ENCODE assay signal across 9 cellular contexts in the genomic region with DNA sequence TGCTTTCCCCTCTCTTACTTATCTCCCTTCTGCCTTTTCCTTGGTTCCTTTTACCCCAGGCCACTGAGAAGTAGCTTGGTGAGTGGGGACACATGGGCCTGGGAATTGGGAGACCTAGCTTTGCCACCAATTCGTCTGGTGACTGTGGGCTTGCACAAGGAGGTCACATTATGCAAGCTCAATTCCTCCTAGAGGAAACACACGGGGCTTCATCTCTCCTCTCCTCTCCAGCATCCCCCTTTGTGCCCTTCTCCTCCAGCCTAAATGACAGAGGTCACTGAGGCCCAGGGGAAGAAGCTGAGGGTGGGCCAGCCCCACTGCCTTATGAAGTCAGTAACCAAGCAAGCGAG. TPM values are rescaled to one million over a fixed set of nuclear protein-coding genes. Genes with fewer than 3 reads are reported as not detected.
DNase-seq lines count a peak whose midpoint lies in the region; ATAC-seq and TF ChIP-seq lines count a peak whose summit lies in the region.
"Had no signal": no experiment of that assay in that cellular context is flagged by ENCODE, and none has a peak within 500 bp of the region (broad histone marks: within the 10 kb centered on the region; RNA-seq: fewer than 3 reads in every experiment).

No MANE protein-coding gene starts in this region.

- H4K20me1 ChIP-seq in PC-9 (ENCODE audit: insufficient read depth), result peaks cover 48% of the 10 kb centered on the region

- peak overlapping the region; percentile 94 for H3K4me2 ChIP-seq in PC-9

- H3K9me2 ChIP-seq in PC-9 (ENCODE audit: insufficient read depth), result no peaks in the 10 kb centered on the region

- peaks cover 4% of the 10 kb centered on the region in 2 donors for H3K27me3 Mint-ChIP-seq in CD4-positive, alpha-beta memory T cell

- no peak for DNase-seq in CD4-positive, alpha-beta memory T cell
- no peak for DNase-seq in PC-9
- no peak for DNase-seq in effector memory CD4-positive, alpha-beta T cell
- no peak for DNase-seq in skeletal muscle cell (ENCODE audit: low read depth)
- DNase-seq in SHP77 (lab: John Stamatoyannopoulos, UW), result no peak
- DNase-seq in HAP-1 (ENCODE audit: low spot score in 2 of 2), result no peak
- no peak for DNase-seq in hippocampal formation (lab: John Stamatoyannopoulos, UW)

- H2AFZ ChIP-seq in PC-9, result no peak overlapping the region

- no peak for ATAC-seq in GM19397 (IDR thresholded peaks at IDR 0.05; ENCODE audit: unreplicated experiment)

- H3K36me3 Mint-ChIP-seq in CD4-positive, alpha-beta memory T cell, result peaks cover 0 to 12% of the 10 kb centered on the region in 2 donors

- CTCF ChIA-PET in CD4-positive, alpha-beta memory T cell (lab: Charles Lee; ENCODE audit: partially characterized antibody), result interaction anchor here (0.8 to 24.8 kb wide), 7 partner anchors 10 to 103 kb away, joined by 3 to 1065 read pairs (median 4); partner anchors contain the start of genes POLD4 and RAD9A
- CTCF ChIA-PET in PC-9 (lab: Charles Lee), result interaction anchor here (1.0 to 2.5 kb wide), 5 partner anchors 9 to 20 kb away, joined by 4 to 12 read pairs (median 9); no protein-coding TSS in a partner anchor

- H3K27me3 ChIP-seq in CD4-positive, alpha-beta memory T cell (ENCODE audit: insufficient read depth, low read length), result no peaks in the 10 kb centered on the region
- H3K27me3 ChIP-seq in PC-9 (ENCODE audit: insufficient read depth, low read depth), result no peaks in the 10 kb centered on the region
- no peaks in the 10 kb centered on the region for H3K27me3 ChIP-seq in effector memory CD4-positive, alpha-beta T cell (replicated peaks; ENCODE audit: control insufficient read depth, insufficient read depth, low read length, poor library complexity, severe bottlenecking)
- H3K27me3 ChIP-seq in HAP-1 (ENCODE audit: low read depth), result no peaks in the 10 kb centered on the region; the same call in 1 of the 2 replicates

- no peak for TF ChIP-seq CTCF in PC-9 (conservative IDR thresholded peaks at IDR 0.05)

- H3K9me3 Mint-ChIP-seq in CD4-positive, alpha-beta memory T cell, result peaks cover 0 to 2% (median 0%) of the 10 kb centered on the region in 8 donors

- H3K27ac Mint-ChIP-seq in CD4-positive, alpha-beta memory T cell, result peak overlapping the region; percentile 89 to 94 (median 92)

- peaks cover 36% of the 10 kb centered on the region for H3F3A ChIP-seq in PC-9 (ENCODE audit: insufficient read depth, low read depth)

- peaks cover 67% of the 10 kb centered on the region for H3K4me1 ChIP-seq in CD4-positive, alpha-beta memory T cell (ENCODE audit: insufficient read depth, low read length)
- H3K4me1 ChIP-seq in PC-9 (replicated peaks; ENCODE audit: insufficient read depth) (peaks cover 30% of the 10 kb centered on the region), HAP-1 (peaks cover 8% of the 10 kb centered on the region)
- peaks cover 58% of the 10 kb centered on the region for H3K4me1 ChIP-seq in effector memory CD4-positive, alpha-beta T cell (ENCODE audit: control insufficient read depth, insufficient read depth, low read length, poor library complexity, severe bottlenecking)

- intact Hi-C loops in CD4-positive, alpha-beta memory T cell (cut with micrococcal nuclease), result loop anchor here (5.0 kb wide), 1 partner anchor 104 kb away; the partner anchor contains the start of gene GRK2
- intact Hi-C loops in PC-9 (cut with micrococcal nuclease; ENCODE audit: unreplicated experiment), result loop anchor here (5.0 to 10.0 kb wide), 3 partner anchors 126 to 526 kb away; partner anchors contain the start of genes CDK2AP2, PITPNM1 and RCE1

- peak overlapping the region; percentile 84 to 97 (median 90) for H3K4me3 Mint-ChIP-seq in CD4-positive, alpha-beta memory T cell

- H3K4me1 Mint-ChIP-seq in CD4-positive, alpha-beta memory T cell, result peaks cover 47 to 77% (median 59%) of the 10 kb centered on the region in 4 donors

- in situ Hi-C loops in HAP-1 (cut with MboI; ENCODE audit: low sequenced_read_pairs), result no loop called here

- BruUV-seq in PC-9 (replicated peaks; lab: Mats Ljungman, UMichigan), result no TSS peak

- POLR2A ChIA-PET in CD4-positive, alpha-beta memory T cell (lab: Charles Lee; ENCODE audit: partially characterized antibody), result interaction anchor here (0.9 to 19.7 kb wide), 8 partner anchors 8 to 112 kb away, joined by 3 to 449 read pairs (median 5); partner anchors contain the start of genes AIP, POLD4, PPP1CA and RAD9A
- POLR2A ChIA-PET in PC-9 (lab: Charles Lee; ENCODE audit: unreplicated experiment), result interaction anchor here (0.7 to 0.9 kb wide), 2 partner anchors 17 to 31 kb away, joined by 5 to 6 read pairs; no protein-coding TSS in a partner anchor

- peak overlapping the region; percentile 25 for H3K27ac ChIP-seq in CD4-positive, alpha-beta memory T cell (ENCODE audit: low read depth, low read length)
- no peak overlapping the region for H3K27ac ChIP-seq in PC-9
- H3K27ac ChIP-seq in effector memory CD4-positive, alpha-beta T cell (ENCODE audit: insufficient read depth, low read length, poor library complexity, severe bottlenecking), result peak overlapping the region; percentile 33

- H3K9me3 ChIP-seq in CD4-positive, alpha-beta memory T cell (ENCODE audit: control insufficient read depth in 1 of 2, low read length in 2 of 2), result no peaks in the 10 kb centered on the region
- H3K9me3 ChIP-seq in PC-9 (ENCODE audit: insufficient read depth, low read depth) (no peaks in the 10 kb centered on the region), HAP-1 (no peaks in the 10 kb centered on the region)
- no peaks in the 10 kb centered on the region for H3K9me3 ChIP-seq in effector memory CD4-positive, alpha-beta T cell (ENCODE audit: control insufficient read depth, low read length)

- peaks cover 64% of the 10 kb centered on the region for H3K79me2 ChIP-seq in PC-9 (ENCODE audit: low read depth)

- no peaks in the 10 kb centered on the region for H3K36me3 ChIP-seq in CD4-positive, alpha-beta memory T cell (ENCODE audit: insufficient read depth, low read length)
- H3K36me3 ChIP-seq in PC-9 (ENCODE audit: low read depth), result peaks cover 5% of the 10 kb centered on the region
- H3K36me3 ChIP-seq in effector memory CD4-positive, alpha-beta T cell (ENCODE audit: control insufficient read depth, insufficient read depth, low read length), result no peaks in the 10 kb centered on the region
- no peaks in the 10 kb centered on the region for H3K36me3 ChIP-seq in HAP-1 (replicated peaks)

- peak overlapping the region in 1 of 2 donors; percentile 38 for H3K4me3 ChIP-seq in CD4-positive, alpha-beta memory T cell (ENCODE audit: low read length in 2 of 2)
- H3K4me3 ChIP-seq in PC-9 (peak overlapping the region; percentile 87; the same call in 1 of the 2 replicates), skeletal muscle cell (ENCODE audit: low read depth, low read length) (peak overlapping the region; percentile 67), HAP-1 (no peak overlapping the region)
- peak overlapping the region; percentile 34 for H3K4me3 ChIP-seq in effector memory CD4-positive, alpha-beta T cell (ENCODE audit: insufficient read depth, low read depth, low read length, poor library complexity, severe bottlenecking)

RNA-seq across cellular contexts. Expression of gene CLCF1, which starts 2.2 kb away (rescaled TPM):
- total RNA-seq in CD4-positive, alpha-beta memory T cell, result 1 to 10 TPM; 5.4 to 6.4 TPM
- 1 to 10 TPM in 1 of 2 donors, under 1 TPM in 1; 0.45 to 4.4 TPM for polyA plus RNA-seq in CD4-positive, alpha-beta memory T cell
- total RNA-seq in PC-9 (2021), result 15.9 and 17.0 TPM in 2 replicates

RNA-seq across cellular contexts. Expression of gene POLD4, which starts 17.8 kb away (rescaled TPM):
- total RNA-seq in CD4-positive, alpha-beta memory T cell, result 10 to 100 TPM; 87.9 to 91.3 TPM
- polyA plus RNA-seq in CD4-positive, alpha-beta memory T cell, result 10 to 100 TPM; 93.6 to 96.2 TPM
- 67.1 and 83.7 TPM in 2 replicates for total RNA-seq in PC-9 (2021)

RNA-seq across cellular contexts. Expression of gene RAD9A, which starts 20.6 kb away (rescaled TPM):
- total RNA-seq in CD4-positive, alpha-beta memory T cell, result 10 to 100 TPM; 51.8 to 55.9 TPM
- polyA plus RNA-seq in CD4-positive, alpha-beta memory T cell, result 1 to 10 TPM; 6.7 to 8.3 TPM
- total RNA-seq in PC-9 (2021), result 62.8 and 79.8 TPM in 2 replicates

RNA-seq across cellular contexts. Expression of gene PPP1CA, which starts 30.5 kb away (rescaled TPM):
- 100 to 1,000 TPM; 159 to 161 TPM for total RNA-seq in CD4-positive, alpha-beta memory T cell
- polyA plus RNA-seq in CD4-positive, alpha-beta memory T cell, result 100 to 1,000 TPM; 474 to 774 TPM
- 306 and 351 TPM in 2 replicates for total RNA-seq in PC-9 (2021)

RNA-seq across cellular contexts. Expression of gene TBC1D10C, which starts 32.7 kb away (rescaled TPM):
- total RNA-seq in CD4-positive, alpha-beta memory T cell, result 100 to 1,000 TPM; 371 to 382 TPM
- polyA plus RNA-seq in CD4-positive, alpha-beta memory T cell, result 100 to 1,000 TPM; 316 to 331 TPM
- total RNA-seq in PC-9 (2021), result 0.58 TPM in 1 of 2 replicates, not detected in the other
- total RNA-seq: myocyte had no signal
